23 cellular contexts compared by ENCODE assay signal in the genomic region with DNA sequence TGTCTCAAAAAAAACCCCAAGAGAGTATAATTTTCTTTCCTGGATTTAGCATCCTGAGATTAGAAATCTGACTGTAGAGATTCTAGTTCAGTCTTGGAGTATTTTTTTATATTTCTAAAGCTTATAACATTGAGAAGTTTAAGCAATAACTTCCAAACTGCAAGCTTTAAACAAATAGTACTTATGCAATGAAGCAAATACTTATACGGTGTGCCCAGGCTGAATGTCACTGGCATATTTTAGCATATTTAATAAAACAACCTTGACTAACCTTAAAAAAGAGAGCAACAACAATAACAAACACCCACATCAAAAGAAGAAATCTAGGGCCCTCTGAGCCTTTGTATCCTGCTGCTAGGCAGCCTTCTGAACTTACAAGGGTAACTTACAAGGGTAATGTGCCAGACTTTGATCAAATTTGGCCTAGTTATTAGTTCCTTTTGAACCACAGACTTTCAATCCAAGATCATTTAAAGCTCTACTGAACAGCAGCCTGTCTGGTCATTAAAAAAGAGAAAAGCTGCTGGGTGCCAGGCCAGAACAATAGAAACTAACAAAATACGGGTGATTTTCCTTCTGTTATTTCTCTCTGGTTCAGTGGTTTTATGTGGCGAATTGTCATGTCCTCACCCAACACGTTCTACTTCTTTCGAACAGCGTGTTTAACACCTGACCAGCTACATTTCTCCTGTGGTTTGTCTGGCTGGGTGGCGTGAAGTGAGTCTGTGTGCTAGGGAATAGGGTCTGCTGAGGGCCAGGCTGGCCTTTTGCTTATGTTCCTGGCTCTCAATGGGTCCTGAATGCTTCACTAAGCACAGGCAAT. TPM values are rescaled to one million over a fixed set of nuclear protein-coding genes. Genes with fewer than 3 reads are reported as not detected.
DNase-seq lines count a peak whose midpoint lies in the region; ATAC-seq and TF ChIP-seq lines count a peak whose summit lies in the region.
"Had no signal": no experiment of that assay in that cellular context is flagged by ENCODE, and none has a peak within 500 bp of the region (broad histone marks: within the 10 kb centered on the region; RNA-seq: fewer than 3 reads in every experiment).

No MANE protein-coding gene starts in this region.

- H3K27ac Mint-ChIP-seq in activated naive CD4-positive, alpha-beta T cell treated with anti-CD3 and anti-CD28 coated beads, Interleukin-2, amount 50 U/mL, for 72 hours = peak overlapping the region; percentile 7 to 16
- no peak overlapping the region for H3K27ac Mint-ChIP-seq in activated naive CD4-positive, alpha-beta T cell treated with anti-CD3 and anti-CD28 coated beads, Interleukin-2, amount 10 ng/mL, durations not matched to agents 7 days and 5 days
- peak overlapping the region; percentile 53 for H3K27ac Mint-ChIP-seq in activated CD8-positive, alpha-beta T cell treated with anti-CD3 and anti-CD28 coated beads, Interleukin-2, amount 10 ng/mL, durations not matched to agents 7 days and 5 days
- H3K27ac Mint-ChIP-seq: activated naive CD8-positive, alpha-beta T cell treated with anti-CD3 and anti-CD28 coated beads, Interleukin-2, amount 10 ng/mL, durations not matched to agents 7 days and 5 days had no signal

- H3K27me3 Mint-ChIP-seq in activated naive CD4-positive, alpha-beta T cell treated with anti-CD3 and anti-CD28 coated beads, Interleukin-2, amount 10 ng/mL, durations not matched to agents 7 days and 5 days = no peaks in the 10 kb centered on the region
- H3K27me3 Mint-ChIP-seq in activated CD8-positive, alpha-beta T cell treated with anti-CD3 and anti-CD28 coated beads, Interleukin-2, amount 10 ng/mL, durations not matched to agents 7 days and 5 days (ENCODE audit: low read depth) = no peaks in the 10 kb centered on the region
- H3K27me3 Mint-ChIP-seq: activated naive CD8-positive, alpha-beta T cell treated with anti-CD3 and anti-CD28 coated beads, Interleukin-2, amount 10 ng/mL, durations not matched to agents 7 days and 5 days had no signal

- H3K4me3 ChIP-seq in kidney epithelial cell (ENCODE audit: low read depth, low read length) (no peak overlapping the region), lower leg skin (ENCODE audit: low read depth, poor library complexity, severe bottlenecking) (no peak overlapping the region)
- H3K4me3 ChIP-seq: breast epithelium, mucosa of descending colon had no signal

- 89 to 92% methylated on average over 7 of the region's 7 CpGs for WGBS in lower leg skin, 2 donors

- ATAC-seq in activated naive CD4-positive, alpha-beta T cell treated with anti-CD3 and anti-CD28 coated beads, Interleukin-2, amount 50 U/mL, for 72 hours = no peak
- ATAC-seq in activated CD8-positive, alpha-beta T cell treated with anti-CD3 and anti-CD28 coated beads, Interleukin-2, amount 10 ng/mL, durations not matched to agents 7 days and 5 days = no peak
- ATAC-seq: mucosa of descending colon had no signal

- H3K27me3 ChIP-seq in kidney epithelial cell (ENCODE audit: control insufficient read depth, insufficient read depth, low read length) = no peaks in the 10 kb centered on the region
- H3K27me3 ChIP-seq: breast epithelium had no signal

- no peak overlapping the region for H3K4me3 Mint-ChIP-seq in activated naive CD4-positive, alpha-beta T cell treated with anti-CD3 and anti-CD28 coated beads, Interleukin-2, amount 10 ng/mL, durations not matched to agents 7 days and 5 days
- H3K4me3 Mint-ChIP-seq in activated CD8-positive, alpha-beta T cell treated with anti-CD3 and anti-CD28 coated beads, Interleukin-2, amount 10 ng/mL, durations not matched to agents 7 days and 5 days = no peak overlapping the region
- H3K4me3 Mint-ChIP-seq: activated naive CD8-positive, alpha-beta T cell treated with anti-CD3 and anti-CD28 coated beads, Interleukin-2, amount 10 ng/mL, durations not matched to agents 7 days and 5 days had no signal

- H3K9me3 Mint-ChIP-seq in activated naive CD4-positive, alpha-beta T cell treated with anti-CD3 and anti-CD28 coated beads, Interleukin-2, amount 50 U/mL, for 72 hours = no peaks in the 10 kb centered on the region
- no peaks in the 10 kb centered on the region for H3K9me3 Mint-ChIP-seq in activated naive CD4-positive, alpha-beta T cell treated with anti-CD3 and anti-CD28 coated beads, Interleukin-2, amount 10 ng/mL, durations not matched to agents 7 days and 5 days
- H3K9me3 Mint-ChIP-seq in activated CD8-positive, alpha-beta T cell treated with anti-CD3 and anti-CD28 coated beads, Interleukin-2, amount 10 ng/mL, durations not matched to agents 7 days and 5 days (ENCODE audit: insufficient read depth) = no peaks in the 10 kb centered on the region
- H3K9me3 Mint-ChIP-seq: activated naive CD8-positive, alpha-beta T cell treated with anti-CD3 and anti-CD28 coated beads, Interleukin-2, amount 10 ng/mL, durations not matched to agents 7 days and 5 days had no signal

- H3K27ac ChIP-seq in temporal lobe (ENCODE audit: low read depth, low read length) = peak overlapping the region; percentile 22

- CTCF ChIA-PET in activated naive CD4-positive, alpha-beta T cell treated with anti-CD3 and anti-CD28 coated beads, Interleukin-2, amount 10 ng/mL, durations not matched to agents 7 days and 5 days (lab: Charles Lee) = interaction anchor here (1.0 to 2.6 kb wide), 4 partner anchors 50 to 399 kb away, joined by 3 to 10 read pairs (median 8); no protein-coding TSS in a partner anchor
- CTCF ChIA-PET in activated CD8-positive, alpha-beta T cell treated with anti-CD3 and anti-CD28 coated beads, Interleukin-2, amount 10 ng/mL, durations not matched to agents 7 days and 5 days (lab: Charles Lee) = interaction anchor here (0.9 to 1.8 kb wide), 5 partner anchors 130 to 400 kb away, joined by 3 to 9 read pairs (median 4); no protein-coding TSS in a partner anchor

- TF ChIP-seq CTCF in kidney epithelial cell (IDR thresholded peaks at IDR 0.05; ENCODE audit: insufficient read depth, low read length, poor library complexity, severe bottlenecking) (no peak), lower leg skin (IDR thresholded peaks at IDR 0.05) (no peak)

- H3K36me3 ChIP-seq in kidney epithelial cell (ENCODE audit: control insufficient read depth, insufficient read depth, low read length) = no peaks in the 10 kb centered on the region
- H3K36me3 ChIP-seq: breast epithelium had no signal

- no peak for TF ChIP-seq POLR2A in lower leg skin (IDR thresholded peaks at IDR 0.05)

- no peak for DNase-seq in activated naive CD4-positive, alpha-beta T cell treated with anti-CD3 and anti-CD28 coated beads, Interleukin-2, amount 50 U/mL, for 72 hours (ENCODE audit: low spot score in 2 of 2)
- no peak for DNase-seq in activated naive CD4-positive, alpha-beta T cell treated with anti-CD3 and anti-CD28 coated beads, Interleukin-2, amount 10 ng/mL, durations not matched to agents 7 days and 5 days
- DNase-seq in activated CD8-positive, alpha-beta T cell treated with anti-CD3 and anti-CD28 coated beads, Interleukin-2, amount 10 ng/mL, durations not matched to agents 7 days and 5 days = no peak
- DNase-seq in kidney epithelial cell (ENCODE audit: low read depth) (peak; percentile 26), lower leg skin (ENCODE audit: low spot score in 2 of 2) (no peak), MV-4-11 (lab: John Stamatoyannopoulos, UW) (no peak)
- no peak for DNase-seq in stimulated activated CD4-positive, alpha-beta T cell treated with anti-CD3 and anti-CD28 coated beads, Interleukin-4, amount 100 ng/mL, for 1 hour
- DNase-seq: activated CD4-positive, CD25-positive, alpha-beta regulatory T cell; activated CD8-positive, alpha-beta memory T cell treated with anti-CD3 and anti-CD28 coated beads, Interleukin-2, amount 50 U/mL, for 4 hours; activated naive CD8-positive, alpha-beta T cell treated with anti-CD3 and anti-CD28 coated beads, Interleukin-2, amount 10 ng/mL, durations not matched to agents 7 days and 5 days; Calu3; GDM1; GOT3; mucosa of descending colon; NCI-H187; NCI-H446 treated with DMSO at 0.1 percent for 48 hours; Right ventricle myocardium superior; stimulated activated CD4-positive, alpha-beta T cell treated with anti-CD3 and anti-CD28 coated beads, Interleukin-4, amount 100 ng/mL, for 24 hours had no signal

- peaks cover 3% of the 10 kb centered on the region for H3K4me1 Mint-ChIP-seq in activated naive CD4-positive, alpha-beta T cell treated with anti-CD3 and anti-CD28 coated beads, Interleukin-2, amount 10 ng/mL, durations not matched to agents 7 days and 5 days
- H3K4me1 Mint-ChIP-seq in activated CD8-positive, alpha-beta T cell treated with anti-CD3 and anti-CD28 coated beads, Interleukin-2, amount 10 ng/mL, durations not matched to agents 7 days and 5 days (ENCODE audit: low read depth) = peaks cover 2% of the 10 kb centered on the region

- peaks cover 10 to 13% of the 10 kb centered on the region in 2 donors for H3K36me3 Mint-ChIP-seq in activated naive CD4-positive, alpha-beta T cell treated with anti-CD3 and anti-CD28 coated beads, Interleukin-2, amount 50 U/mL, for 72 hours
- peaks cover 43% of the 10 kb centered on the region for H3K36me3 Mint-ChIP-seq in activated naive CD4-positive, alpha-beta T cell treated with anti-CD3 and anti-CD28 coated beads, Interleukin-2, amount 10 ng/mL, durations not matched to agents 7 days and 5 days
- peaks cover 42% of the 10 kb centered on the region for H3K36me3 Mint-ChIP-seq in activated CD8-positive, alpha-beta T cell treated with anti-CD3 and anti-CD28 coated beads, Interleukin-2, amount 10 ng/mL, durations not matched to agents 7 days and 5 days (ENCODE audit: low read depth)

- POLR2A ChIA-PET in activated CD8-positive, alpha-beta T cell treated with anti-CD3 and anti-CD28 coated beads, Interleukin-2, amount 10 ng/mL, durations not matched to agents 7 days and 5 days (lab: Charles Lee) = interaction anchor here (0.7 kb wide), 1 partner anchor 21 kb away, joined by 6 read pairs; no protein-coding TSS in a partner anchor

- intact Hi-C loops in lower leg skin (cut with DNase I; ENCODE audit: low total_unique reads) = no loop called here

RNA-seq across cellular contexts. Expression of a gene that starts 16.2 kb away (rescaled TPM):
- 10 to 100 TPM; 32.7 to 46.1 TPM for total RNA-seq in activated naive CD4-positive, alpha-beta T cell treated with anti-CD3 and anti-CD28 coated beads, Interleukin-2, amount 50 U/mL, for 72 hours
- 10 to 100 TPM; 55.9 to 57.5 TPM for total RNA-seq in activated CD8-positive, alpha-beta T cell treated with anti-CD3 and anti-CD28 coated beads, Interleukin-2, amount 10 ng/mL, durations not matched to agents 7 days and 5 days
- total RNA-seq in kidney epithelial cell = 41.3 and 48.1 TPM in 2 replicates
- 36.6 TPM for total RNA-seq in temporal lobe
- 10 to 100 TPM; 28.7 to 31.5 (median 29.7) TPM for total RNA-seq in lower leg skin

RNA-seq across cellular contexts. Expression of a gene that starts 26.9 kb away (rescaled TPM):
- 10 to 100 TPM; 23.7 to 24.7 TPM for total RNA-seq in activated naive CD4-positive, alpha-beta T cell treated with anti-CD3 and anti-CD28 coated beads, Interleukin-2, amount 50 U/mL, for 72 hours
- 10 to 100 TPM; 30.8 to 33.7 TPM for total RNA-seq in activated CD8-positive, alpha-beta T cell treated with anti-CD3 and anti-CD28 coated beads, Interleukin-2, amount 10 ng/mL, durations not matched to agents 7 days and 5 days
- total RNA-seq in kidney epithelial cell = 10.9 and 16.0 TPM in 2 replicates
- total RNA-seq in temporal lobe = 13.3 TPM
- total RNA-seq in lower leg skin = 10 to 100 TPM in 3 of 4 donors, 1 to 10 TPM in 1; 7.4 to 23.0 (median 14.6) TPM

RNA-seq across cellular contexts. Expression of a gene that starts 57.0 kb away (rescaled TPM):
- total RNA-seq in activated naive CD4-positive, alpha-beta T cell treated with anti-CD3 and anti-CD28 coated beads, Interleukin-2, amount 50 U/mL, for 72 hours = not detected
- total RNA-seq in activated CD8-positive, alpha-beta T cell treated with anti-CD3 and anti-CD28 coated beads, Interleukin-2, amount 10 ng/mL, durations not matched to agents 7 days and 5 days = not detected
- total RNA-seq in kidney epithelial cell (not detected in 2 replicates), temporal lobe (0.25 TPM), lower leg skin (10 to 100 TPM in 1 of 4 donors, 1 to 10 TPM in 3; 1.3 to 16.6 (median 2.9) TPM)
- total RNA-seq: activated naive CD8-positive, alpha-beta T cell treated with anti-CD3 and anti-CD28 coated beads, Interleukin-2, amount 10 ng/mL, durations not matched to agents 7 days and 5 days; Calu3; MCF 10A; osteocyte; T-helper 2 cell treated with Interferon-gamma antibody and Interleukin-4, amounts not matched to agents 100 ng/mL and 5 ng/mL, for 36 hours had no signal
